In the genomic region with DNA sequence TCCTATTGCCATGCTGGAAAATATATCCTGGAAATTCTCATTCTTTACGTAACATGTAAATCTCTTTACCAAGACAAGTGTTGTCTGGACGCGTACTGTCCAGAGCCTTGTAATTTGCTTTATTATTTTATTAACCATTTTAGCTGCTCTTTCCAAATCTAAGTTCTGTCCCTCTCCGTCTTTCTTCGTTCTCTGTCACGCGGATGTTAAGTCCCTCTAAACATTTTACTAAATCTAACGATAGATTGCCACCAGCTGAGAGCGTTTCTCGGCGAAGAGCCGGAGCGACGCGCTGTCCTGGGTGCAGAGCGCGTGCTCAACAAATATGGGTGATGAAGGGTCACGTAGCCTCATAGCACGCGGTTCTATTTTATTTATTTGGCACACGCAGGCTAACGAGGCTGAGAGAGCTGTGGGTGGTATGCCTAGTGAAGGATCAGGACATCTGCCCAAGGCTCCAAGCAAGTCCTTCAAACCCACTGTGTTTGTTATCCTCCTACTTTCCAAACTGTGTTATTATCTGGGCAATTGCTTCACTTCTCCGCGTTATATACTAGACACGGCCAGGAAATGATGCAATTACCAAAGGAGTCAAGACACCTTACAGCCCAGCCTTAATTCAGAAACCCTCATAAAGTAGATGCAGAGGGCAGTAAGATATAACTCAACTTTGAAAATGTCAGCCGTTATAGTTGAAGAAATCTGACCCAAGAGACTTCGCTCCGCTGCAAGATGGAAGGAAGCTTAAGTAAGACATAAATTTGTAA, we compare ENCODE assay signal across 8 cellular contexts. TPM values are rescaled to one million over a fixed set of nuclear protein-coding genes. Genes with fewer than 3 reads are reported as not detected.
DNase-seq lines count a peak whose midpoint lies in the region; ATAC-seq and TF ChIP-seq lines count a peak whose summit lies in the region.

No MANE protein-coding gene starts in this region.

- intact Hi-C loops in transverse colon (cut with DNase I; ENCODE audit: low total_unique reads) = loop anchor here (10.0 kb wide), 2 partner anchors 174 to 1484 kb away; partner anchors contain the start of genes HINT3 and RNF146

- H3K4me1 Mint-ChIP-seq in activated T-cell treated with anti-CD3 and anti-CD28 coated beads, Interleukin-2, amount 50 U/mL, for 4 hours (ENCODE audit: low read depth) = peaks cover 10% of the 10 kb centered on the region
- peaks cover 12% of the 10 kb centered on the region for H3K4me1 Mint-ChIP-seq in neural progenitor cell

- TF ChIP-seq EP300 in transverse colon (IDR thresholded peaks at IDR 0.05; ENCODE audit: low read depth) = no peak

- no peak overlapping the region for H3K27ac Mint-ChIP-seq in neural progenitor cell

- no peaks in the 10 kb centered on the region for H3K4me1 ChIP-seq in neural progenitor cell
- peaks cover 0 to 9% (median 6%) of the 10 kb centered on the region in 4 donors for H3K4me1 ChIP-seq in transverse colon

- peak; percentile 76 for ATAC-seq in GM21526 (IDR thresholded peaks at IDR 0.05; ENCODE audit: low FRiP score, unreplicated experiment)
- ATAC-seq in activated T-cell treated with anti-CD3 and anti-CD28 coated beads, Interleukin-2, amount 50 U/mL, for 4 hours = peak; percentile 80 to 81

- H3K9ac ChIP-seq in neural progenitor cell = no peak overlapping the region

- H2AFZ ChIP-seq in neural progenitor cell (replicated peaks) = peak overlapping the region; percentile 87

- peaks cover 2% of the 10 kb centered on the region for H3K36me3 Mint-ChIP-seq in activated T-cell treated with anti-CD3 and anti-CD28 coated beads, Interleukin-2, amount 50 U/mL, for 4 hours (ENCODE audit: insufficient read depth)
- H3K36me3 Mint-ChIP-seq in neural progenitor cell = no peaks in the 10 kb centered on the region

- H3K9me3 ChIP-seq in neural progenitor cell (ENCODE audit: low read depth) = no peaks in the 10 kb centered on the region
- H3K9me3 ChIP-seq in transverse colon = no peaks in the 10 kb centered on the region

- no peak overlapping the region for H3K4me3 Mint-ChIP-seq in activated T-cell treated with anti-CD3 and anti-CD28 coated beads, Interleukin-2, amount 50 U/mL, for 4 hours
- no peak overlapping the region for H3K4me3 Mint-ChIP-seq in neural progenitor cell

- peak overlapping the region; percentile 86 for H3K4me2 ChIP-seq in neural progenitor cell

- no peaks in the 10 kb centered on the region for H3K79me2 ChIP-seq in neural progenitor cell (ENCODE audit: low read depth)

- TF ChIP-seq CTCF in fibroblast of the aortic adventitia (IDR thresholded peaks at IDR 0.05; ENCODE audit: insufficient read depth, low read length) = no peak
- no peak for TF ChIP-seq CTCF in neural progenitor cell (IDR thresholded peaks at IDR 0.05)
- no peak for TF ChIP-seq CTCF in transverse colon (IDR thresholded peaks at IDR 0.05)

- no peaks in the 10 kb centered on the region for H3K9me3 Mint-ChIP-seq in activated T-cell treated with anti-CD3 and anti-CD28 coated beads, Interleukin-2, amount 50 U/mL, for 4 hours
- H3K9me3 Mint-ChIP-seq in neural progenitor cell = no peaks in the 10 kb centered on the region

- TF ChIP-seq POLR2A in transverse colon (IDR thresholded peaks at IDR 0.05) = peak; percentile 62

- H3K36me3 ChIP-seq in neural progenitor cell (no peaks in the 10 kb centered on the region), transverse colon (no peaks in the 10 kb centered on the region)

- H4K20me1 ChIP-seq in neural progenitor cell (ENCODE audit: low read depth) = no peaks in the 10 kb centered on the region

- H3K27ac ChIP-seq in neural progenitor cell (no peak overlapping the region), transverse colon (peak overlapping the region; percentile 92 to 96 (median 94))

- peaks cover 14% of the 10 kb centered on the region for H3K27me3 ChIP-seq in neural progenitor cell
- no peaks in the 10 kb centered on the region for H3K27me3 ChIP-seq in transverse colon

- H3F3A ChIP-seq in neural progenitor cell (ENCODE audit: low read depth) = no peaks in the 10 kb centered on the region

- 0 to 1% methylated on average over 24 to 28 of the region's 28 CpGs for WGBS in transverse colon (ENCODE audit: low coverage in 1 of 2), 2 donors

- in situ Hi-C loops in transverse colon (cut with MboI; ENCODE audit: low pct_ligation_motif_present in 1 of 4, low pct_unique_long_range_greater_than_20kb in 1 of 4, low sequenced_read_pairs in 3 of 4) = loop anchor here (10.0 to 25.0 kb wide), 3 partner anchors 174 to 194 kb away; partner anchors contain the start of gene HINT3 (in 3 of the 4)

- DNase-seq in DMS79 (lab: John Stamatoyannopoulos, UW) = peak; percentile 66
- peak in 73 of 76 experiments; percentile 10 to 91 (median 64) for DNase-seq in HUDEP-2 (lab: John Stamatoyannopoulos, UW; ENCODE audit: unreplicated experiment in 76 of 76)
- DNase-seq in OCI-M1 (lab: John Stamatoyannopoulos, UW) = peak; percentile 96
- peak; percentile 51 for DNase-seq in activated T-cell treated with anti-CD3 and anti-CD28 coated beads, Interleukin-2, amount 50 U/mL, for 4 hours
- DNase-seq in fibroblast of the aortic adventitia (ENCODE audit: low read depth) = peak; percentile 93
- DNase-seq in neural progenitor cell (ENCODE audit: low spot score) = peak; percentile 46
- peak; percentile 58 for DNase-seq in transverse colon

- H3K4me3 ChIP-seq in fibroblast of the aortic adventitia (ENCODE audit: low read depth, low read length) = peak overlapping the region; percentile 73
- peak overlapping the region; percentile 89 for H3K4me3 ChIP-seq in neural progenitor cell
- peak overlapping the region; percentile 27 to 71 (median 50) for H3K4me3 ChIP-seq in transverse colon

- no peaks in the 10 kb centered on the region for H3K27me3 Mint-ChIP-seq in activated T-cell treated with anti-CD3 and anti-CD28 coated beads, Interleukin-2, amount 50 U/mL, for 4 hours (ENCODE audit: low read depth)
- H3K27me3 Mint-ChIP-seq in neural progenitor cell (ENCODE audit: insufficient read depth, low read depth) = no peaks in the 10 kb centered on the region

RNA-seq across cellular contexts. Expression of gene NCOA7, which starts 10.0 kb away (rescaled TPM):
- total RNA-seq in activated T-cell treated with anti-CD3 and anti-CD28 coated beads, Interleukin-2, amount 50 U/mL, for 4 hours = 10 to 100 TPM; 47.8 to 58.8 (median 57.8) TPM
- total RNA-seq in fibroblast of the aortic adventitia (ENCODE audit: low replicate concordance) (41.7 and 90.3 TPM in 2 replicates), neural progenitor cell (ENCODE audit: low replicate concordance) (2.8 and 7.7 TPM in 2 replicates), transverse colon (10 to 100 TPM; 16.7 to 28.3 (median 21.2) TPM)

RNA-seq across cellular contexts. Expression of gene HEY2, which starts 31.3 kb away (rescaled TPM):
- total RNA-seq in activated T-cell treated with anti-CD3 and anti-CD28 coated beads, Interleukin-2, amount 50 U/mL, for 4 hours = under 1 TPM in 1 of 3 donors, not detected in 2; 0.10 TPM
- 0.09 and 0.25 TPM in 2 replicates for total RNA-seq in fibroblast of the aortic adventitia (ENCODE audit: low replicate concordance)
- total RNA-seq in neural progenitor cell (ENCODE audit: low replicate concordance) = 0.74 and 1.1 TPM in 2 replicates
- total RNA-seq in transverse colon = under 1 TPM in 2 of 4 donors, not detected in 2; 0.41 to 0.79 TPM

Comparison
In these comparisons a context has a peak if more than half of its experiments do, and no peak if none do; other contexts are left out.
1. DNase-seq: peak in every context shown above with its lines; median percentile 96 in OCI-M1; 93 in fibroblast of the aortic adventitia; 66 in DMS79; 64 in HUDEP-2; 58 in transverse colon; 51 in activated T-cell treated with anti-CD3 and anti-CD28 coated beads, Interleukin-2, amount 50 U/mL, for 4 hours; 46 in neural progenitor cell.